ENCODE assay signal across 2 cellular contexts in genomic region chr11:47586456-47586855, GRCh38.
TF ChIP-seq lines count a peak whose summit lies in the region.

Gene FAM180B (plus strand): TSS chr11:47586678. CDS start chr11:47586769, 91 bp downstream.

TF ChIP-seq in SK-N-SH treated with all-trans-retinoic acid at 6 μM for 48 hours, 23 proteins besides CTCF, POLR2A, EP300 and RAD21 (continued from another document):
- TF ChIP-seq PATZ1 (CRISPR knock-in tag; IDR thresholded peaks at IDR 0.05; ENCODE audit: borderline replicate concordance), result no peak
- TF ChIP-seq POU6F1 (CRISPR knock-in tag; IDR thresholded peaks at IDR 0.05; ENCODE audit: borderline replicate concordance, low read depth), result no peak
- TF ChIP-seq TSHZ2 (CRISPR knock-in tag; IDR thresholded peaks at IDR 0.05), result no peak
- TF ChIP-seq ARNTL (CRISPR knock-in tag; IDR thresholded peaks at IDR 0.05; ENCODE audit: borderline replicate concordance, low read depth), result no peak
- no peak for TF ChIP-seq ISL1 (CRISPR knock-in tag; IDR thresholded peaks at IDR 0.05)
- no peak for TF ChIP-seq CSRNP3 (CRISPR knock-in tag; IDR thresholded peaks at IDR 0.05)
- no peak for TF ChIP-seq ESRRG (CRISPR knock-in tag; IDR thresholded peaks at IDR 0.05)
- no peak for TF ChIP-seq GLIS3 (CRISPR knock-in tag; IDR thresholded peaks at IDR 0.05)
- TF ChIP-seq CSDC2 (CRISPR knock-in tag; IDR thresholded peaks at IDR 0.05), result no peak

TF ChIP-seq in SK-N-SH, 30 proteins besides CTCF, POLR2A, EP300 and RAD21 (continued from another document):
- TF ChIP-seq FOXJ3 (CRISPR knock-in tag; IDR thresholded peaks at IDR 0.05), result no peak
- no peak for TF ChIP-seq POLR2AphosphoS5 (IDR thresholded peaks at IDR 0.05; ENCODE audit: low read depth, low read length)
TF ChIP-seq in SK-N-SH: peak in this region for 0.
